In genomic region chr12:12399161-12399560, GRCh38 we compare ENCODE assay signal across 16 cellular contexts. TPM values are rescaled to one million over a fixed set of nuclear protein-coding genes. Genes with fewer than 3 reads are reported as not detected.
A peak's percentile ranks its signal among the peaks of the same experiment; 100 is the strongest.
DNase-seq lines count a peak whose midpoint lies in the region; TF ChIP-seq lines count a peak whose summit lies in the region.
"Had no signal": no experiment of that assay in that cellular context is flagged by ENCODE, and none has a peak within 500 bp of the region (broad histone marks: within the 10 kb centered on the region; RNA-seq: fewer than 3 reads in every experiment).

No MANE protein-coding gene starts in this region.

- no peaks in the 10 kb centered on the region for H3K27me3 Mint-ChIP-seq in Caco-2 (ENCODE audit: insufficient read depth, unreplicated experiment)

- no peaks in the 10 kb centered on the region for H3K36me3 ChIP-seq in Caco-2 (ENCODE audit: control insufficient read depth, insufficient read depth, low read length)
- H3K36me3 ChIP-seq in SJSA1: no peaks in the 10 kb centered on the region
- H3K36me3 ChIP-seq in iPS-20b (ENCODE audit: insufficient read depth, low read depth, low read length): no peaks in the 10 kb centered on the region
- H3K36me3 ChIP-seq in suprapubic skin: no peaks in the 10 kb centered on the region

- POLR2A ChIA-PET in Caco-2 (lab: Charles Lee): interaction anchor here (1.4 kb wide), 1 partner anchor 42 kb away, joined by 7 read pairs; the partner anchor contains the start of gene BORCS5

- DNase-seq in Caco-2 (no peak), SJSA1 (ENCODE audit: low read depth in 1 of 2, low spot score in 2 of 2) (no peak), suprapubic skin (ENCODE audit: low spot score in 2 of 2) (no peak), dedifferentiated amniotic fluid mesenchymal stem cell (ENCODE audit: extremely low spot score) (no peak), UCSD-AML1 (lab: John Stamatoyannopoulos, UW; ENCODE audit: unreplicated experiment) (no peak)
- no peak for DNase-seq in stimulated activated CD4-positive, alpha-beta T cell treated with anti-CD3 and anti-CD28 coated beads, Interleukin-4, amount 100 ng/mL, for 24 hours
- no peak for DNase-seq in activated CD8-positive, alpha-beta memory T cell treated with anti-CD3 and anti-CD28 coated beads, Interleukin-2, amount 50 U/mL, for 48 hours
- DNase-seq: activated CD4-positive, alpha-beta T cell treated with anti-CD3 and anti-CD28 coated beads for 4 hours; activated T-cell treated with anti-CD3 and anti-CD28 coated beads, Interleukin-2, amount 50 U/mL, for 48 hours; hippocampal formation; NCI-H2081 treated with DMSO at 0.1 percent for 48 hours; stimulated activated naive CD4-positive, alpha-beta T cell treated with Interleukin-2 at 50 U/mL for 16 hours; T-helper 2 cell had no signal

- no peak for TF ChIP-seq EP300 in suprapubic skin (IDR thresholded peaks at IDR 0.05)

- H3K27me3 ChIP-seq in Caco-2 (replicated peaks; ENCODE audit: control insufficient read depth, insufficient read depth, low read length) (no peaks in the 10 kb centered on the region), SJSA1 (replicated peaks) (no peaks in the 10 kb centered on the region), iPS-20b (ENCODE audit: insufficient read depth, low read length) (no peaks in the 10 kb centered on the region), suprapubic skin (no peaks in the 10 kb centered on the region)
- H3K27me3 ChIP-seq: BLaER1 treated with 17β-estradiol and CSF1 and Interleukin-3, amounts not matched to agents 10 nM and 100 nM had no signal

- peak overlapping the region; percentile 0; the same call in 1 of the 2 replicates for H3K9ac ChIP-seq in iPS-20b (ENCODE audit: low read depth, low read length)
- H3K9ac ChIP-seq: BLaER1 treated with 17β-estradiol and CSF1 and Interleukin-3, amounts not matched to agents 10 nM and 100 nM had no signal

- peaks cover 10% of the 10 kb centered on the region for H3K9me3 Mint-ChIP-seq in Caco-2 (ENCODE audit: unreplicated experiment)

- WGBS in suprapubic skin: 95% methylated on average over 1 of the region's 1 CpG

- H3K4me3 ChIP-seq in Caco-2 (ENCODE audit: low read depth, low read length) (no peak overlapping the region), SJSA1 (no peak overlapping the region), iPS-20b (ENCODE audit: low read length) (no peak overlapping the region), suprapubic skin (no peak overlapping the region)
- H3K4me3 ChIP-seq: BLaER1 treated with 17β-estradiol and CSF1 and Interleukin-3, amounts not matched to agents 10 nM and 100 nM had no signal

- H3K4me1 ChIP-seq in Caco-2: peaks cover 64% of the 10 kb centered on the region
- H3K4me1 ChIP-seq in SJSA1 (replicated peaks): peaks cover 19% of the 10 kb centered on the region
- peaks cover 22% of the 10 kb centered on the region; the same call in 1 of the 2 replicates for H3K4me1 ChIP-seq in iPS-20b (ENCODE audit: insufficient read depth, low read length)
- peaks cover 16% of the 10 kb centered on the region for H3K4me1 ChIP-seq in suprapubic skin

- peaks cover 17% of the 10 kb centered on the region for H3K36me3 Mint-ChIP-seq in Caco-2 (ENCODE audit: insufficient read depth, unreplicated experiment)

- BruUV-seq in Caco-2 (replicated peaks; lab: Mats Ljungman, UMichigan): no TSS peak

- no peak overlapping the region for H3K4me3 Mint-ChIP-seq in Caco-2 (ENCODE audit: unreplicated experiment)
- H3K4me3 Mint-ChIP-seq: neural crest cell had no signal

- H3K27ac ChIP-seq in SJSA1 (peak overlapping the region; percentile 59), iPS-20b (ENCODE audit: low read length) (no peak overlapping the region), suprapubic skin (peak overlapping the region; percentile 77)
- H3K27ac ChIP-seq: BLaER1 treated with 17β-estradiol and CSF1 and Interleukin-3, amounts not matched to agents 10 nM and 100 nM had no signal

- no peak for TF ChIP-seq POLR2A in suprapubic skin (IDR thresholded peaks at IDR 0.05)

- H3K27ac Mint-ChIP-seq in Caco-2 (ENCODE audit: unreplicated experiment): peak overlapping the region; percentile 69

- peaks cover 64% of the 10 kb centered on the region for H3K4me1 Mint-ChIP-seq in Caco-2 (ENCODE audit: low read depth, unreplicated experiment)

- intact Hi-C loops in Caco-2 (cut with micrococcal nuclease; ENCODE audit: unreplicated experiment): no loop called here

- TF ChIP-seq CTCF in Caco-2 (IDR thresholded peaks at IDR 0.05; ENCODE audit: insufficient read depth in 1 of 2, low read depth in 1 of 2, low read length in 1 of 2, severe bottlenecking in 1 of 2, unreplicated experiment in 1 of 2) (no peak), suprapubic skin (IDR thresholded peaks at IDR 0.05) (no peak)

- CTCF ChIA-PET in Caco-2 (lab: Charles Lee): interaction anchor here (2.0 kb wide), 1 partner anchor 15 kb away, joined by 9 read pairs; no protein-coding TSS in a partner anchor

- H3K9me3 ChIP-seq in Caco-2 (no peaks in the 10 kb centered on the region), SJSA1 (replicated peaks) (no peaks in the 10 kb centered on the region), iPS-20b (ENCODE audit: insufficient read depth, low read depth, low read length) (no peaks in the 10 kb centered on the region), suprapubic skin (no peaks in the 10 kb centered on the region)

RNA-seq across cellular contexts. Expression of gene BORCS5, which starts 42.3 kb away (rescaled TPM):
- total RNA-seq in Caco-2 (2022) (25.5 and 25.7 TPM in 2 replicates), suprapubic skin (10 to 100 TPM; 11.3 to 51.6 (median 21.0) TPM)
- total RNA-seq in SJSA1 (2014; rRNA removed; shearing (Covaris generic)): 6.1 and 15.2 TPM in 2 replicates

RNA-seq across cellular contexts. Expression of gene MANSC1, which starts 49.1 kb away (rescaled TPM):
- 27.5 and 28.9 TPM in 2 replicates for total RNA-seq in Caco-2 (2022)
- 0.22 and 1.5 TPM in 2 replicates for total RNA-seq in SJSA1 (2014; rRNA removed; shearing (Covaris generic))
- total RNA-seq in suprapubic skin: 10 to 100 TPM; 11.5 to 34.6 (median 24.4) TPM
